Comparison of ENCODE assay signal across 8 cellular contexts in the genomic region with DNA sequence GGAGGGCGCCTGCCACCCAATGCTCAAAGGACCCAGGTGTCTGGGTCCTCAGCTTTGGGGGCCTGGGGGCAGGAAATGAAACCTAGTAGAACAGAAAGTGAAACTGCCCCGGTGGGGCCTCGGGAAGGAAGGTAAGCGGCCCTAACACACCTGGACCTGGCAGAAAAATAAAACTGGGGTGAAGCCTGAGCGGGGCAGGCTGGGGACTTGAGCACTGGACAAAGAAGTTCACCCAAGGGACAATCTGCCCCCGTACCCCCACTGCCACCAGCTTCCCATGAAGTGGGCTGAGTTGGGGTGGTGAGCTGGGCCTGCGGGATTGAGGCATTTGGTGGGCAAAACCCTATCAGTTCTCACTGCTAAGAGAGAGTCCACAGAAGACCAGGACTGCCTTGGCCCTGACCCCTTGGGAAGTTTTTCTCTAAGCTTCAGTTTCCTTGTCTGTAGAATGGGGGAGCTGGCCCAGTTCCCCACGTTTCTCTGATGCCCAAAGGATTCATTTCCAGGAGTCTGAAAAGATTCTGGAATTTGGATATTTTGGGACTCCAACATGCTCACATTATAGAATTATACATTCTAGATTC. TPM values are rescaled to one million over a fixed set of nuclear protein-coding genes. Genes with fewer than 3 reads are reported as not detected.
A peak's percentile ranks its signal among the peaks of the same experiment; 100 is the strongest.
DNase-seq lines count a peak whose midpoint lies in the region; TF ChIP-seq lines count a peak whose summit lies in the region.

No MANE protein-coding gene starts in this region.

- peak overlapping the region in 3 of 7 donors; percentile 26 to 66 (median 35) for H3K27ac Mint-ChIP-seq in CD14-positive monocyte

- H3K9me3 ChIP-seq in HUES6 (ENCODE audit: control insufficient read depth, insufficient read depth, low read depth, low read length), result no peaks in the 10 kb centered on the region

- H3K27me3 Mint-ChIP-seq in CD14-positive monocyte (ENCODE audit: low read depth in 3 of 3), result peaks cover 9 to 23% (median 12%) of the 10 kb centered on the region in 3 donors

- H3K4me3 Mint-ChIP-seq in CD14-positive monocyte, result peak overlapping the region; percentile 83 to 87

- H3K4me3 ChIP-seq in HUES6 (ENCODE audit: low read depth, low read length) (peak overlapping the region; percentile 82), skin epidermis (peak overlapping the region; percentile 52 to 93 (median 85))

- H3K27me3 ChIP-seq in HUES6 (ENCODE audit: control insufficient read depth, insufficient read depth, low read length), result no peaks in the 10 kb centered on the region

- DNase-seq in CD14-positive monocyte (ENCODE audit: low spot score) (no peak), activated T-cell treated with anti-CD3 and anti-CD28 coated beads for 48 hours (ENCODE audit: low read depth) (peak; percentile 43), germinal center (ENCODE audit: low spot score) (peak; percentile 92), SK-N-DZ (ENCODE audit: low spot score) (no peak), LoVo (ENCODE audit: low spot score) (no peak), DMS79 treated with DMSO at 0.1 percent for 48 hours (lab: John Stamatoyannopoulos, UW) (no peak)

- H3K36me3 ChIP-seq in HUES6 (ENCODE audit: control insufficient read depth, insufficient read depth, low read length), result peaks cover 16% of the 10 kb centered on the region

- no peak for TF ChIP-seq CTCF in CD14-positive monocyte (IDR thresholded peaks at IDR 0.05)

- intact Hi-C loops in CD14-positive monocyte (cut with micrococcal nuclease), result loop anchor here in 1 of 2 donors (2.0 to 10.0 kb wide), 2 partner anchors 14 to 100 kb away; no protein-coding TSS in a partner anchor

- peaks cover 0 to 3% (median 0%) of the 10 kb centered on the region in 7 donors for H3K9me3 Mint-ChIP-seq in CD14-positive monocyte

- H3K27ac ChIP-seq in HUES6 (ENCODE audit: low read depth, low read length) (0 out of 2 replicates have a peak overlapping the region, but pooled peaks have one; percentile 3), skin epidermis (peak overlapping the region; percentile 40 to 97 (median 91))

- peak overlapping the region; percentile 70 for H3K9ac ChIP-seq in HUES6 (ENCODE audit: low read length)

- H3K4me1 Mint-ChIP-seq in CD14-positive monocyte, result peaks cover 45% of the 10 kb centered on the region

- H3K4me1 ChIP-seq in HUES6 (ENCODE audit: control insufficient read depth, insufficient read depth, low read length), result peaks cover 20% of the 10 kb centered on the region

- peaks cover 18 to 41% of the 10 kb centered on the region in 2 donors for H3K36me3 Mint-ChIP-seq in CD14-positive monocyte

RNA-seq across cellular contexts. Expression of a gene that starts 2.3 kb away (rescaled TPM):
- polyA plus RNA-seq in CD14-positive monocyte, result 1 to 10 TPM; 6.5 to 8.1 TPM
- 7.4 and 8.8 TPM in 2 replicates for polyA plus RNA-seq in SK-N-DZ (2014; cell fraction: cytosol; rRNA removed)
- polyA plus RNA-seq in SK-N-DZ (2014; cell fraction: nucleus; rRNA removed), result 10.0 and 12.7 TPM in 2 replicates

RNA-seq across cellular contexts. Expression of a gene that starts 31.2 kb away (rescaled TPM):
- polyA plus RNA-seq in CD14-positive monocyte, result 1 to 10 TPM; 2.1 to 2.7 TPM
- 10.1 and 19.0 TPM in 2 replicates for polyA plus RNA-seq in SK-N-DZ (2014; cell fraction: cytosol; rRNA removed)
- 8.9 and 12.5 TPM in 2 replicates for polyA plus RNA-seq in SK-N-DZ (2014; cell fraction: nucleus; rRNA removed)

RNA-seq across cellular contexts. Expression of a gene that starts 31.6 kb away (rescaled TPM):
- 10 to 100 TPM; 37.5 to 48.0 TPM for polyA plus RNA-seq in CD14-positive monocyte
- 85.9 and 92.5 TPM in 2 replicates for polyA plus RNA-seq in SK-N-DZ (2014; cell fraction: cytosol; rRNA removed)
- 108 and 111 TPM in 2 replicates for polyA plus RNA-seq in SK-N-DZ (2014; cell fraction: nucleus; rRNA removed)

RNA-seq across cellular contexts. Expression of a gene that starts 53.6 kb away (rescaled TPM):
- polyA plus RNA-seq in CD14-positive monocyte, result under 1 TPM; 0.05 to 0.09 TPM
- 3.1 and 6.6 TPM in 2 replicates for polyA plus RNA-seq in SK-N-DZ (2014; cell fraction: cytosol; rRNA removed)
- 3.2 and 5.7 TPM in 2 replicates for polyA plus RNA-seq in SK-N-DZ (2014; cell fraction: nucleus; rRNA removed)

Comparison
In these comparisons a context has a peak if more than half of its experiments do, and no peak if none do; other contexts are left out.
1. DNase-seq: peak in activated T-cell treated with anti-CD3 and anti-CD28 coated beads for 48 hours (single experiment) and germinal center (single experiment); none in CD14-positive monocyte (single experiment), SK-N-DZ (single experiment), LoVo (single experiment) and DMS79 treated with DMSO at 0.1 percent for 48 hours (single experiment).